Comparison of ENCODE assay signal across 10 cellular contexts in the genomic region with DNA sequence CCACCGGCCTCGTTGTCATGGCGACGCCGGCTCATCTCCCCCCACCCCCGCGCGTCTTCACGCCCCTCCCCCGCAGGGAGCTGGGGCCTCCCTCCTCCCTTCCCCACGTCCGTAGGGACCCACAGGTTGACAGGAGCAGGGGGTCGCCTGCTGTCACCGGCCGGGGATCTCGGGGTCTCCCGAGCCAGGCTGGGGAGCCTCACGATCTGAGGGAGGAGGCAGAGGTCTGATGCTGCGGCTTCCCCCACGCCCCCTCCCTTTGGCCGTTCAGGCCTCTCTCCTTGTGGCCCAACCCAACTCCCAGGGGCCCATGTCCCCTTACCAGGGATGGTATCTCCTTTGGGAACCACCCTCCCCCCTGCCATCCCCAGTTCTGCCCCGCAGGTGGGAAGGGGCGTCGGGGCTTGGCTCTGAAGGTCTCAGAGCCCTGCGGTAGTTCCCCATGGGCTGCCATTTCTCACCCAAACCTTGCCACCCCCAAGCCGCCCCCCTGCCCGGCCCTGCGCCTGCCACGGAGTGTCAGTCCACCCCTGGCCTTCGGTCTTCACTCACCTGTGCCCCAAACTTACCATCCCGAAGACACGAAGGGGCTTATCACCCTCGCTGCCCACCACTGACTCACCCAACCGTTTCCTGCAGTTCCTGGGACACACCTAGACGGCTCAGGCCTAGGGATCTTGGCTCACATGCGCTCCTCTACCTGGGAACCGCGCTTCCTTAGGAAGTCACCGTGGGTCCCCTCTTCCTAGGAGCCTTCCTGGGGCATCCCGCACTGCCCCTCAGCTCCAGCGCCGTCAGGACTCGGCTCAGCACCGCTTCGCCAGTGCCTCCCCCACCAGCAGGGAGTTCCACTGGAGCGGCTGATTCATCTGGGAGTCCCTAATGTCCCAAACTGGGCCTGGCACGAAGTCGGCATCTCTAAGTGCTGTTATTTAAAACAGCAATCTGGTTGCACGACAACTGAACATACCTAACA. TPM values are rescaled to one million over a fixed set of nuclear protein-coding genes. Genes with fewer than 3 reads are reported as not detected.
DNase-seq lines count a peak whose midpoint lies in the region; ATAC-seq and TF ChIP-seq lines count a peak whose summit lies in the region.
"Had no signal": no experiment of that assay in that cellular context is flagged by ENCODE, and none has a peak within 500 bp of the region (broad histone marks: within the 10 kb centered on the region; RNA-seq: fewer than 3 reads in every experiment).

No MANE protein-coding gene starts in this region.

- H3K9ac ChIP-seq in Loucy (ENCODE audit: low read depth, low read length, poor library complexity, severe bottlenecking), result no peak overlapping the region
- no peak overlapping the region for H3K9ac ChIP-seq in parathyroid adenoma

- no peaks in the 10 kb centered on the region for H3K27me3 ChIP-seq in Caco-2 (replicated peaks; ENCODE audit: control insufficient read depth, insufficient read depth, low read length)
- H3K27me3 ChIP-seq in Loucy (ENCODE audit: insufficient read depth, low read length, poor library complexity, severe bottlenecking), result no peaks in the 10 kb centered on the region
- peaks cover 4% of the 10 kb centered on the region for H3K27me3 ChIP-seq in parathyroid adenoma (ENCODE audit: control insufficient read depth, insufficient read depth, low read length)

- H3K9me3 ChIP-seq in Caco-2 (no peaks in the 10 kb centered on the region), Loucy (ENCODE audit: insufficient read depth, low read depth, low read length) (no peaks in the 10 kb centered on the region), parathyroid adenoma (ENCODE audit: control insufficient read depth, low read length) (no peaks in the 10 kb centered on the region)
- H3K9me3 ChIP-seq: pancreas had no signal

- TF ChIP-seq CTCF in Caco-2 (IDR thresholded peaks at IDR 0.05; ENCODE audit: insufficient read depth in 1 of 2, low read depth in 1 of 2, low read length in 1 of 2, severe bottlenecking in 1 of 2, unreplicated experiment in 1 of 2) (no peak), Loucy (conservative IDR thresholded peaks at IDR 0.05; ENCODE audit: low read length) (no peak), parathyroid adenoma (IDR thresholded peaks at IDR 0.05) (no peak)

- H3K4me3 ChIP-seq in Caco-2 (ENCODE audit: low read depth, low read length) (peak overlapping the region; percentile 83), Loucy (ENCODE audit: low read length, poor library complexity, severe bottlenecking) (peak overlapping the region; percentile 69), parathyroid adenoma (ENCODE audit: low read depth, low read length) (no peak overlapping the region)

- DNase-seq in Caco-2, result no peak
- DNase-seq in ecto neural progenitor cell (ENCODE audit: low spot score), result peak; percentile 75
- DNase-seq in foreskin melanocyte, result no peak
- DNase-seq in SW480 (ENCODE audit: low spot score), result no peak
- DNase-seq: NCI-H1694 treated with DMSO at 0.1 percent for 48 hours had no signal

- no TSS peak for BruUV-seq in Caco-2 (replicated peaks; lab: Mats Ljungman, UMichigan)

- H3K4me1 ChIP-seq in Caco-2 (no peaks in the 10 kb centered on the region), Loucy (ENCODE audit: insufficient read depth, low read length, poor library complexity, severe bottlenecking) (no peaks in the 10 kb centered on the region), parathyroid adenoma (peaks cover 3% of the 10 kb centered on the region)
- H3K4me1 ChIP-seq: pancreas had no signal

- H4K20me1 ChIP-seq in Loucy (ENCODE audit: insufficient read depth, low read length, poor library complexity, severe bottlenecking), result no peaks in the 10 kb centered on the region

- peak overlapping the region; percentile 71 for H3K4me2 ChIP-seq in Loucy (ENCODE audit: low read depth, low read length, poor library complexity, severe bottlenecking)
- peak overlapping the region; percentile 42 for H3K4me2 ChIP-seq in parathyroid adenoma (ENCODE audit: low read length)

- no peaks in the 10 kb centered on the region for H3K9me3 Mint-ChIP-seq in Caco-2 (ENCODE audit: unreplicated experiment)

- H3K9me2 ChIP-seq in Loucy (replicated peaks; ENCODE audit: low read depth, low read length), result no peaks in the 10 kb centered on the region

- H3K27ac ChIP-seq in parathyroid adenoma, result no peak overlapping the region
- H3K27ac ChIP-seq: pancreas had no signal

- no peak overlapping the region for H3K27ac Mint-ChIP-seq in Caco-2 (ENCODE audit: unreplicated experiment)

- H3K36me3 Mint-ChIP-seq in Caco-2 (ENCODE audit: insufficient read depth, unreplicated experiment), result no peaks in the 10 kb centered on the region

- no peaks in the 10 kb centered on the region for H3F3A ChIP-seq in Loucy (ENCODE audit: low read depth)

- H3K4me3 Mint-ChIP-seq in Caco-2 (ENCODE audit: unreplicated experiment), result peak overlapping the region; percentile 68

- intact Hi-C loops in Caco-2 (cut with micrococcal nuclease; ENCODE audit: unreplicated experiment), result no loop called here

- CTCF ChIA-PET in Caco-2 (lab: Charles Lee), result interaction anchor here (1.1 kb wide), 1 partner anchor 113 kb away, joined by 4 read pairs; the partner anchor contains the start of gene SEZ6L2

- no peaks in the 10 kb centered on the region for H3K36me3 ChIP-seq in Caco-2 (ENCODE audit: control insufficient read depth, insufficient read depth, low read length)
- no peaks in the 10 kb centered on the region for H3K36me3 ChIP-seq in Loucy (ENCODE audit: insufficient read depth, low read length)
- no peaks in the 10 kb centered on the region for H3K36me3 ChIP-seq in parathyroid adenoma (ENCODE audit: control insufficient read depth, insufficient read depth, low read length)
- H3K36me3 ChIP-seq: pancreas had no signal

- no peak for ATAC-seq in HG02973 (IDR thresholded peaks at IDR 0.05; ENCODE audit: unreplicated experiment)
- ATAC-seq in HG03108 (IDR thresholded peaks at IDR 0.05; ENCODE audit: unreplicated experiment), result no peak

- no peaks in the 10 kb centered on the region for H3K79me2 ChIP-seq in Loucy (ENCODE audit: insufficient read depth, low read length)
- no peaks in the 10 kb centered on the region for H3K79me2 ChIP-seq in parathyroid adenoma

- no peaks in the 10 kb centered on the region for H3K4me1 Mint-ChIP-seq in Caco-2 (ENCODE audit: low read depth, unreplicated experiment)

- POLR2A ChIA-PET in Caco-2 (lab: Charles Lee), result interaction anchor here (0.6 kb wide), 1 partner anchor 15 kb away, joined by 10 read pairs; no protein-coding TSS in a partner anchor

- no peaks in the 10 kb centered on the region for H3K27me3 Mint-ChIP-seq in Caco-2 (ENCODE audit: insufficient read depth, unreplicated experiment)

- H2AFZ ChIP-seq in Loucy (ENCODE audit: low read length) (0 out of 2 replicates have a peak overlapping the region, but pooled peaks have one; percentile 83), parathyroid adenoma (peak overlapping the region; percentile 28)

RNA-seq across cellular contexts. Expression of gene DOC2A, which starts 1.0 kb away (rescaled TPM):
- total RNA-seq in Caco-2 (2022), result 3.5 and 4.5 TPM in 2 replicates

RNA-seq across cellular contexts. Expression of gene C16orf92, which starts 11.2 kb away (rescaled TPM):
- total RNA-seq in Caco-2 (2022), result not detected in 2 replicates
- total RNA-seq: pancreas had no signal

RNA-seq across cellular contexts. Expression of gene INO80E, which starts 15.8 kb away (rescaled TPM):
- 58.6 and 58.8 TPM in 2 replicates for total RNA-seq in Caco-2 (2022)

RNA-seq across cellular contexts. Expression of gene HIRIP3, which starts 16.4 kb away (rescaled TPM):
- total RNA-seq in Caco-2 (2022), result 22.7 and 23.3 TPM in 2 replicates

RNA-seq across cellular contexts. Expression of gene TLCD3B, which starts 19.3 kb away (rescaled TPM):
- 0.48 and 0.60 TPM in 2 replicates for total RNA-seq in Caco-2 (2022)
